In the genomic region with DNA sequence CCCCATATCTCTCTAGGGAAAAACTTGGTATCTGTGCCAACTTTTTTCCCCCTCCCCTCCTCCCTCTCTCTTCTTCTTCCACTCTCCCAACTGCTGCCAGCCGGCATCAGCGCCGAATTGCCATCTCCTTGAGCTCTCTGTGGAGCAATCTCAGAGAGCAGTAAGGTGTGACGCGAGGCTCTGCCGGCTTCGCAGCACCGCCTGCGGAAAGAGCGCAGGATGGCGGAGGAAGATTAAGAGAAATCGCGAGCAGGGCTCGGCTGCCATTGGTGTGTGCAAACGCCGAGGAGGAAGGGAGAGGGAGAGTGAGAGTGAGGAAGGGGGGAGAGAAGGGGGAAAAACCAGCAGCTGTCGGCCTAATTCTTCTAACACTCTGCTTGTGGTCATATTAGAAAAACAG, we compare ENCODE assay signal across 1 cellular context.
TF ChIP-seq lines count a peak whose summit lies in the region.

No MANE protein-coding gene starts in this region.

TF ChIP-seq in IMR-90, 13 proteins besides CTCF, POLR2A, EP300 and RAD21:
- TF ChIP-seq BHLHE40 (IDR thresholded peaks at IDR 0.05; ENCODE audit: low read depth, low read length): no peak
- no peak for TF ChIP-seq RCOR1 (IDR thresholded peaks at IDR 0.05; ENCODE audit: insufficient replicate concordance, low read length)
- TF ChIP-seq, protein P1, sequence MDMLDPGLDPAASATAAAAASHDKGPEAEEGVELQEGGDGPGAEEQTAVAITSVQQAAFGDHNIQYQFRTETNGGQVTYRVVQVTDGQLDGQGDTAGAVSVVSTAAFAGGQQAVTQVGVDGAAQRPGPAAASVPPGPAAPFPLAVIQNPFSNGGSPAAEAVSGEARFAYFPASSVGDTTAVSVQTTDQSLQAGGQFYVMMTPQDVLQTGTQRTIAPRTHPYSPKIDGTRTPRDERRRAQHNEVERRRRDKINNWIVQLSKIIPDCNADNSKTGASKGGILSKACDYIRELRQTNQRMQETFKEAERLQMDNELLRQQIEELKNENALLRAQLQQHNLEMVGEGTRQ (IDR thresholded peaks at IDR 0.05; ENCODE audit: low read depth, low read length): no peak
- TF ChIP-seq NFE2L2 (IDR thresholded peaks at IDR 0.05; ENCODE audit: low read depth, low read length): no peak
- TF ChIP-seq MXI1 (IDR thresholded peaks at IDR 0.05; ENCODE audit: borderline replicate concordance, low read depth, low read length): no peak
- TF ChIP-seq MAZ (IDR thresholded peaks at IDR 0.05; ENCODE audit: borderline replicate concordance, low read depth, low read length): no peak
- no peak for TF ChIP-seq CHD1 (IDR thresholded peaks at IDR 0.05; ENCODE audit: low read depth, low read length)
- no peak for TF ChIP-seq MAFK (IDR thresholded peaks at IDR 0.05; ENCODE audit: low read depth, low read length)
- no peak for TF ChIP-seq SMC3 (IDR thresholded peaks at IDR 0.05; ENCODE audit: low read depth, low read length)
- no peak for TF ChIP-seq FOS (IDR thresholded peaks at IDR 0.05; ENCODE audit: low read depth, low read length)
- TF ChIP-seq CEBPB (IDR thresholded peaks at IDR 0.05; ENCODE audit: low read depth, low read length): no peak
- TF ChIP-seq, protein P2, sequence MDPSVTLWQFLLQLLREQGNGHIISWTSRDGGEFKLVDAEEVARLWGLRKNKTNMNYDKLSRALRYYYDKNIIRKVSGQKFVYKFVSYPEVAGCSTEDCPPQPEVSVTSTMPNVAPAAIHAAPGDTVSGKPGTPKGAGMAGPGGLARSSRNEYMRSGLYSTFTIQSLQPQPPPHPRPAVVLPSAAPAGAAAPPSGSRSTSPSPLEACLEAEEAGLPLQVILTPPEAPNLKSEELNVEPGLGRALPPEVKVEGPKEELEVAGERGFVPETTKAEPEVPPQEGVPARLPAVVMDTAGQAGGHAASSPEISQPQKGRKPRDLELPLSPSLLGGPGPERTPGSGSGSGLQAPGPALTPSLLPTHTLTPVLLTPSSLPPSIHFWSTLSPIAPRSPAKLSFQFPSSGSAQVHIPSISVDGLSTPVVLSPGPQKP (IDR thresholded peaks at IDR 0.05; ENCODE audit: borderline replicate concordance, low read depth, low read length): no peak
- no peak for TF ChIP-seq RFX5 (IDR thresholded peaks at IDR 0.05; ENCODE audit: low read depth, low read length)
